7 cellular contexts compared by ENCODE assay signal in the genomic region with DNA sequence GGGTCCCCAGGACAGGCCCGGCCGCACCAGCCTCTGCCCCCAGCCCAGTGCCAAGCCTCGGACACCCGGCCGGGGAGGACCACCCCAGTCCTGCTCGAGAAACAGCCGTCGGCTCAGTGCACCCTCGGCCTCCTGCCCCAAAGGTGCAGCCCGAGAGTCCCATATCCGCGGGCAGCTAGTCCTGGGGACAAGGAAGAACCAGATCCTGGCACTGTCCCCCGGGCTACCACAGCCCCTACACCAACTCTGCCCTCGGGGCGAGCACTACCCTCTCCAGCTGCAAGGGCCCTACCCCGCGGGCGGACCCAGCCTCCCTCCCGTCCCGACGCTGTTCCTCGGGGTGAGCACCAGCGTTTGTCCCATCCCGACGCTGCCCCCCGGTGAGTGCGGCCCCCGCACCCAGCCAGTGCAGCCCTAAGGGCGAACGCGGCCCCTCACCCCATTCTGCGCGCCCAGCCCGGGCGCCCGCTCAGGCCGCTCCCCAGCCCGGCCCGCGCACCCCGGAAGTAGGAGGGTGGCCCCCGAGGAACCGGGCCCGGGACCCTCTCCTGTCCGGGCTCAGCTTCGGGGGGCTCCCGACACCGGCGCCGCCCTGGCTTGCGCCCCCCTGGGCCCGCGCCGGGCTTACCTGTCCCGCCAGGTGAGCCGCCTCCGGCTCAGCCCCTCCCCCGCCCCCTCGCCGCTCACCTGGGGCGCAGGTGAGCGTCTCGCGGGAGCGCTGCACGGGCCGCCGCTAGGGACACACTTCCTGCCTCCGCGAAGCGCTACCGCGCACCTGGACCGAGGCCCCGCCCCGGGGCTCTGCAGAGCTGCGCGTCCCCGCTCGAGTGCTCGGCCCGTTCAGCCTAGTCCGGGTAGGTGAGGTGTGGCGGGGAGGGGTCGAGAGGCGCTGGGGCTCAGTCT. TPM values are rescaled to one million over a fixed set of nuclear protein-coding genes. Genes with fewer than 3 reads are reported as not detected.
DNase-seq lines count a peak whose midpoint lies in the region; ATAC-seq, FAIRE-seq and TF ChIP-seq lines count a peak whose summit lies in the region.

A gene with protein sequence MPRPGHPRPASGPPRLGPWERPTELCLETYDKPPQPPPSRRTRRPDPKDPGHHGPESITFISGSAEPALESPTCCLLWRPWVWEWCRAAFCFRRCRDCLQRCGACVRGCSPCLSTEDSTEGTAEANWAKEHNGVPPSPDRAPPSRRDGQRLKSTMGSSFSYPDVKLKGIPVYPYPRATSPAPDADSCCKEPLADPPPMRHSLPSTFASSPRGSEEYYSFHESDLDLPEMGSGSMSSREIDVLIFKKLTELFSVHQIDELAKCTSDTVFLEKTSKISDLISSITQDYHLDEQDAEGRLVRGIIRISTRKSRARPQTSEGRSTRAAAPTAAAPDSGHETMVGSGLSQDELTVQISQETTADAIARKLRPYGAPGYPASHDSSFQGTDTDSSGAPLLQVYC (minus strand): TSS at position 747 of the 903 bp plus-strand sequence. CDS start 8,088 bp downstream, outside the sequence.

- H3K27me3 Mint-ChIP-seq in mesothelial cell of epicardium (ENCODE audit: low read depth): peaks cover 51% of the 10 kb centered on the region

- ATAC-seq in thoracic aorta (ENCODE audit: insufficient number of reproducible peaks, low FRiP score, low read depth) (no peak), sciatic nerve (no peak)

- peaks cover 7 to 9% of the 10 kb centered on the region in 2 donors for H3K4me1 ChIP-seq in thoracic aorta (ENCODE audit: control insufficient read depth in 1 of 2, low read depth in 2 of 2)

- H3K27ac Mint-ChIP-seq in mesothelial cell of epicardium: peak within 1 kb of the TSS; percentile 64

- peak within 1 kb of the TSS; percentile 65 for H3K4me3 ChIP-seq in coronary artery
- peak within 1 kb of the TSS; percentile 62 for H3K4me3 ChIP-seq in thoracic aorta

- peaks cover 7% of the 10 kb centered on the region for H3K9me3 Mint-ChIP-seq in mesothelial cell of epicardium

- peak; percentile 87 for DNase-seq in LoVo (ENCODE audit: low spot score)
- peak; percentile 9 to 48 (median 26) for DNase-seq in activated CD4-positive, CD25-positive, alpha-beta regulatory T cell (lab: John Stamatoyannopoulos, UW)
- no peak for DNase-seq in coronary artery (ENCODE audit: low spot score)
- DNase-seq in mesothelial cell of epicardium (ENCODE audit: low spot score in 2 of 2, unreplicated experiment in 2 of 2): peak; percentile 56 to 76
- no peak for DNase-seq in thoracic aorta (ENCODE audit: low spot score)
- DNase-seq in urothelium cell line (ENCODE audit: low spot score): no peak
- DNase-seq in sciatic nerve (ENCODE audit: low spot score): no peak

- peaks cover 7% of the 10 kb centered on the region for H3K4me1 Mint-ChIP-seq in mesothelial cell of epicardium

- peaks cover 10% of the 10 kb centered on the region for H3K36me3 Mint-ChIP-seq in mesothelial cell of epicardium

- FAIRE-seq in urothelium cell line (lab: Jason Lieb, UNC): no peak

- H3K27me3 ChIP-seq in thoracic aorta (replicated peaks; ENCODE audit: insufficient read depth): peaks cover 25% of the 10 kb centered on the region

- no peak for TF ChIP-seq CTCF in coronary artery (IDR thresholded peaks at IDR 0.05)
- TF ChIP-seq CTCF in mesothelial cell of epicardium (IDR thresholded peaks at IDR 0.05; ENCODE audit: unreplicated experiment): peak; percentile 43
- TF ChIP-seq CTCF in thoracic aorta (IDR thresholded peaks at IDR 0.05): no peak

- H3K36me3 ChIP-seq in thoracic aorta: no peaks in the 10 kb centered on the region

- H3K4me3 Mint-ChIP-seq in mesothelial cell of epicardium: peak within 1 kb of the TSS; percentile 73

- H3K9me3 ChIP-seq in thoracic aorta: peaks cover 4% of the 10 kb centered on the region

- intact Hi-C loops in sciatic nerve (cut with DNase I): no loop called here

- H3K27ac ChIP-seq in coronary artery (no peak within 1 kb of the TSS), thoracic aorta (no peak within 1 kb of the TSS)

RNA-seq across cellular contexts. Expression of the gene that starts here (rescaled TPM):
- total RNA-seq in mesothelial cell of epicardium: 11.9 to 12.9 TPM (median 12.7 TPM) in 3 replicates
- not detected for total RNA-seq in thoracic aorta
- not detected for total RNA-seq in sciatic nerve

Comparison
In these comparisons a context has a peak if more than half of its experiments do, and no peak if none do; other contexts are left out.
1. RNA of the gene that starts here (total RNA-seq): 11.9 to 12.9 TPM in mesothelial cell of epicardium; not detected in thoracic aorta and not detected in sciatic nerve (single experiment); every median in the first group is over 10 times any median in the second.
2. DNase-seq: peak in LoVo (single experiment), activated CD4-positive, CD25-positive, alpha-beta regulatory T cell (4 of 4) and mesothelial cell of epicardium (2 of 2); none in coronary artery (single experiment), thoracic aorta (single experiment), urothelium cell line (single experiment) and sciatic nerve (single experiment).